Comparison of ENCODE assay signal across 9 cellular contexts in the genomic region with DNA sequence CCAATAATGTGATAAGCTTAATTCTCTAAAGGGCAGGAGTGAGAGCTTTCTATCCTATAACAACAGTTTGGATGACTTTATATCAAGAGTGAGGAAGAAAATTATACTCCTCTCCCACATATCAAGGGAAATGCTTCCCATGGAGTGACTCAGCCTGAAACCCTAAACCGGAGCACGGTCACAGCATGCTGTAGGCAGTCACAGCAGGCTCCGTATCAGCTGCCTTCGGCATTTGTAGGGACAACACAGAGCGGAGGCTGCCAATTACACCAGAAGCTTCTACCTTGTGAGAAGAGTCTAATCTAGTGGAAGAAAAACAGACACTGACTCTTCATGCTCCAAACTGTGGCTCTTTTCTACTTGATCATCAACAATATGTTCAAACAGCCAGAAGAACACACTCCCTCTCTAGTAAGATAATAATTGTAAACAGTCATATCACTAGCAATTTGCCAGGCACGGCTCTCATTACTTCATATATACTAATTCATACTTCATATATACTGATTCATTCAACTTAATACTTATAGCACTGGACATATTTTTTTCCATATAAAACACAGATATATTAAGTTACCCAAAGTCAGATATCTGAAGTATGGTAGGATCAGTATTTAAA.
DNase-seq lines count a peak whose midpoint lies in the region; ATAC-seq and TF ChIP-seq lines count a peak whose summit lies in the region.
"Had no signal": no experiment of that assay in that cellular context is flagged by ENCODE, and none has a peak within 500 bp of the region (broad histone marks: within the 10 kb centered on the region; RNA-seq: fewer than 3 reads in every experiment).

No MANE protein-coding gene starts in this region.

- H3K4me1 ChIP-seq in HAP-1: no peaks in the 10 kb centered on the region

- in situ Hi-C loops in HAP-1 (cut with MboI; ENCODE audit: low sequenced_read_pairs): no loop called here

- TF ChIP-seq CTCF in choroid plexus epithelial cell (conservative IDR thresholded peaks at IDR 0.05; ENCODE audit: low read depth, low read length): no peak

- 0 out of 2 replicates have a peak, but pooled peaks cover 2% of the 10 kb centered on the region for H3K27me3 ChIP-seq in HAP-1 (ENCODE audit: low read depth)

- no peaks in the 10 kb centered on the region for H3K9me3 ChIP-seq in HAP-1

- DNase-seq in ELF-1 (ENCODE audit: low read depth, low spot score): peak; percentile 71
- DNase-seq in NCI-H2196 (lab: John Stamatoyannopoulos, UW; ENCODE audit: unreplicated experiment): peak; percentile 57
- peak; percentile 91 for DNase-seq in choroid plexus epithelial cell (ENCODE audit: low read depth)
- DNase-seq in myocyte (ENCODE audit: low read depth): peak; percentile 91
- DNase-seq in KG1 (lab: John Stamatoyannopoulos, UW): no peak
- DNase-seq in HAP-1 (ENCODE audit: low spot score in 2 of 2): no peak
- DNase-seq: activated CD8-positive, alpha-beta memory T cell treated with anti-CD3 and anti-CD28 coated beads, Interleukin-2, amount 50 U/mL, for 4 hours had no signal

- H3K4me3 ChIP-seq in choroid plexus epithelial cell (ENCODE audit: low read depth, low read length) (peak overlapping the region; percentile 1), HAP-1 (no peak overlapping the region)

- no peaks in the 10 kb centered on the region for H3K36me3 ChIP-seq in HAP-1 (replicated peaks)

- no peak for ATAC-seq in GM21825 (IDR thresholded peaks at IDR 0.05; ENCODE audit: unreplicated experiment)
- no peak for ATAC-seq in HG03565 (IDR thresholded peaks at IDR 0.05; ENCODE audit: unreplicated experiment)

Comparison
In these comparisons a context has a peak if more than half of its experiments do, and no peak if none do; other contexts are left out.
1. DNase-seq: peak in ELF-1 (single experiment), NCI-H2196 (single experiment), choroid plexus epithelial cell (single experiment) and myocyte (single experiment); none in KG1 (single experiment) and HAP-1 (0 of 2).